ENCODE assay signal across 22 cellular contexts in genomic region chr5:141978389-141978788, GRCh38. TPM values are rescaled to one million over a fixed set of nuclear protein-coding genes. Genes with fewer than 3 reads are reported as not detected.
"Had no signal": no experiment of that assay in that cellular context is flagged by ENCODE, and none has a peak within 500 bp of the region (broad histone marks: within the 10 kb centered on the region; RNA-seq: fewer than 3 reads in every experiment).

No MANE protein-coding gene starts in this region.

- DNase-seq: IMR-90, Karpas-422, KG1, MG63, NCI-H1092, NCI-H1105 treated with DMSO at 0.1 percent for 48 hours, NCI-H1417 treated with DMSO at 0.1 percent for 48 hours, NCI-H146, NCI-H1694 treated with DMSO at 0.1 percent for 48 hours, NCI-H1930, NCI-H2081, NCI-H2107, NCI-H2227 treated with DMSO at 0.1 percent for 48 hours, NCI-H510A, NCI-H524 treated with DMSO at 0.1 percent for 48 hours, NCI-H69, NCI-H774, SHP77, SK-N-SH had no signal

- H3K4me3 ChIP-seq: MG63 had no signal

- H3K27me3 ChIP-seq: MG63 had no signal

- H3K4me2 ChIP-seq: SK-N-SH had no signal

- H3K9ac ChIP-seq: SK-N-SH had no signal

- H3K27ac ChIP-seq: RWPE1 had no signal

- H3K9me3 ChIP-seq: MG63, SK-N-SH had no signal

RNA-seq across cellular contexts. Expression of gene PCDH12, which starts 20.4 kb away (rescaled TPM):
- total RNA-seq: HT-29, SK-MEL-5 had no signal
